Comparison of ENCODE assay signal across 9 cellular contexts in the genomic region with DNA sequence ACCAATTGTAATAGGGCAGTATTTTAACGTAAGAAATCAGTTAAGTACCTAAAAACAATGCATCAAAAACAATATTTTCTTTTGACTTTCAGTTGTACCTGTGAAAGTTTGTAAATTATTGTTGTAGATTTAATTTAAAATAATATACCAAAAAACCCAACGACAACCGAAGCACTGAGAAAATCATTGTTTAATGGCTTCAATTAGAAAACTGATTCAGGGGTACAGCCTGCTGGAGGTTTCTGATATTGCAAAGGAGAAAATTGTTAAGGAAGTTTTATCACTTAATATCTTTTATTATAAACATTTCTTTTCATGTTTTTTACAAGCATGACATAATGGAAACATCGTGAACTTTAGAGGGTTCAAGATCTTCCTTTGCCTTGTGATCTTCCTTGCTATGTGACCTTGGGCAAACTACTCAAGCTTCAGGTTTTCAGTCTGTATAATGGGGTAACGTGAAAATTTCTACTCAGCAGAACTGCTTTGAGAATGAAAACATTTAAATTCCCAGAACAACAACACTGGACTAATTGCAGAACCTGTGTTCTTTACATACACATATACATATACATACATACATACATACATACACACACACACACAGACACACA.
DNase-seq lines count a peak whose midpoint lies in the region; ATAC-seq and TF ChIP-seq lines count a peak whose summit lies in the region.
"Had no signal": no experiment of that assay in that cellular context is flagged by ENCODE, and none has a peak within 500 bp of the region (broad histone marks: within the 10 kb centered on the region; RNA-seq: fewer than 3 reads in every experiment).

No MANE protein-coding gene starts in this region.

- no peak overlapping the region for H3K4me2 ChIP-seq in neural progenitor cell

- H3K36me3 ChIP-seq in Caco-2 (ENCODE audit: control insufficient read depth, insufficient read depth, low read length) (no peaks in the 10 kb centered on the region), colonic mucosa (no peaks in the 10 kb centered on the region), neural progenitor cell (no peaks in the 10 kb centered on the region)

- CTCF ChIA-PET in Caco-2 (lab: Charles Lee): interaction anchor here (0.6 kb wide), 1 partner anchor 406 kb away, joined by 3 read pairs; no protein-coding TSS in a partner anchor

- no peak overlapping the region for H3K9ac ChIP-seq in colonic mucosa (ENCODE audit: low read depth in 2 of 2, low read length in 2 of 2)
- no peak overlapping the region for H3K9ac ChIP-seq in neural progenitor cell

- H3K9me3 Mint-ChIP-seq in Caco-2 (ENCODE audit: unreplicated experiment) (no peaks in the 10 kb centered on the region), neural progenitor cell (no peaks in the 10 kb centered on the region)

- H3K27me3 ChIP-seq in Caco-2 (replicated peaks; ENCODE audit: control insufficient read depth, insufficient read depth, low read length) (no peaks in the 10 kb centered on the region), colonic mucosa (no peaks in the 10 kb centered on the region), neural progenitor cell (no peaks in the 10 kb centered on the region)

- H3K4me3 ChIP-seq in Caco-2 (ENCODE audit: low read depth, low read length): no peak overlapping the region
- H3K4me3 ChIP-seq in colonic mucosa: no peak overlapping the region
- H3K4me3 ChIP-seq in neural progenitor cell: no peak overlapping the region

- no peaks in the 10 kb centered on the region for H3K36me3 Mint-ChIP-seq in Caco-2 (ENCODE audit: insufficient read depth, unreplicated experiment)
- no peaks in the 10 kb centered on the region for H3K36me3 Mint-ChIP-seq in neural progenitor cell

- TF ChIP-seq CTCF in Caco-2 (IDR thresholded peaks at IDR 0.05; ENCODE audit: insufficient read depth in 1 of 2, low read depth in 1 of 2, low read length in 1 of 2, severe bottlenecking in 1 of 2, unreplicated experiment in 1 of 2) (peak; percentile 49 to 70), colonic mucosa (IDR thresholded peaks at IDR 0.05) (peak; percentile 28), neural progenitor cell (IDR thresholded peaks at IDR 0.05) (peak; percentile 61)

- intact Hi-C loops in Caco-2 (cut with micrococcal nuclease; ENCODE audit: unreplicated experiment) (loop anchor here (1.0 to 2.0 kb wide), 2 partner anchors 23 to 421 kb away; no protein-coding TSS in a partner anchor), colonic mucosa (cut with DNase I) (no loop called here)

- H3K27ac ChIP-seq in colonic mucosa: no peak overlapping the region
- no peak overlapping the region for H3K27ac ChIP-seq in neural progenitor cell

- peak overlapping the region; percentile 39 for H3K27ac Mint-ChIP-seq in Caco-2 (ENCODE audit: unreplicated experiment)
- H3K27ac Mint-ChIP-seq in neural progenitor cell: no peak overlapping the region

- POLR2A ChIA-PET in Caco-2 (lab: Charles Lee): no interaction called here

- ATAC-seq in HG02870 (IDR thresholded peaks at IDR 0.05; ENCODE audit: unreplicated experiment) (no peak), GM21515 (IDR thresholded peaks at IDR 0.05; ENCODE audit: unreplicated experiment) (no peak)

- no peaks in the 10 kb centered on the region for H4K20me1 ChIP-seq in neural progenitor cell (ENCODE audit: low read depth)

- DNase-seq in Caco-2 (no peak), LHCN-M2 (ENCODE audit: low read depth) (peak; percentile 43), colonic mucosa (no peak), neural progenitor cell (ENCODE audit: low spot score) (no peak), amniotic stem cell (lab: John Stamatoyannopoulos, UW) (no peak), DMS79 treated with DMSO at 0.1 percent for 48 hours (lab: John Stamatoyannopoulos, UW) (no peak)
- DNase-seq: activated naive CD4-positive, alpha-beta T cell treated with anti-CD3 and anti-CD28 coated beads, Interleukin-2, amount 50 U/mL, for 16 hours had no signal

- BruUV-seq in Caco-2 (replicated peaks; lab: Mats Ljungman, UMichigan): no TSS peak

- H2AFZ ChIP-seq in neural progenitor cell (replicated peaks): peak overlapping the region; percentile 15

- H3K27me3 Mint-ChIP-seq in Caco-2 (ENCODE audit: insufficient read depth, unreplicated experiment) (no peaks in the 10 kb centered on the region), neural progenitor cell (ENCODE audit: insufficient read depth, low read depth) (no peaks in the 10 kb centered on the region)

- H3K79me2 ChIP-seq in neural progenitor cell (ENCODE audit: low read depth): no peaks in the 10 kb centered on the region

- H3K9me3 ChIP-seq in Caco-2 (no peaks in the 10 kb centered on the region), colonic mucosa (no peaks in the 10 kb centered on the region), neural progenitor cell (ENCODE audit: low read depth) (no peaks in the 10 kb centered on the region)

- peaks cover 57% of the 10 kb centered on the region for H3K4me1 Mint-ChIP-seq in Caco-2 (ENCODE audit: low read depth, unreplicated experiment)
- H3K4me1 Mint-ChIP-seq in neural progenitor cell: peaks cover 6% of the 10 kb centered on the region

- H3K4me3 Mint-ChIP-seq in Caco-2 (ENCODE audit: unreplicated experiment) (no peak overlapping the region), neural progenitor cell (no peak overlapping the region)

- H3F3A ChIP-seq in neural progenitor cell (ENCODE audit: low read depth): peaks cover 5% of the 10 kb centered on the region

- H3K4me1 ChIP-seq in Caco-2 (peaks cover 60% of the 10 kb centered on the region), colonic mucosa (no peaks in the 10 kb centered on the region), neural progenitor cell (peaks cover 9% of the 10 kb centered on the region)
